17 cellular contexts compared by ENCODE assay signal in genomic region chr1:85125891-85126290, GRCh38.
"Had no signal": no experiment of that assay in that cellular context is flagged by ENCODE, and none has a peak within 500 bp of the region (broad histone marks: within the 10 kb centered on the region; RNA-seq: fewer than 3 reads in every experiment).

No MANE protein-coding gene starts in this region.

- ATAC-seq: activated CD4-positive, alpha-beta T cell treated with anti-CD3 and anti-CD28 coated beads for 36 hours; activated CD8-positive, alpha-beta T cell treated with anti-CD3 and anti-CD28 coated beads, Interleukin-2, amount 10 ng/mL, durations not matched to agents 7 days and 5 days; natural killer cell treated with Interleukin-12 subunit alpha and Interleukin-12 subunit beta and Interleukin-15 and Interleukin-18, amount 100 ng/mL, for 72 hours; psoas muscle; sciatic nerve had no signal

- DNase-seq: activated CD4-positive, alpha-beta T cell treated with anti-CD3 and anti-CD28 coated beads for 36 hours; activated CD8-positive, alpha-beta T cell treated with anti-CD3 and anti-CD28 coated beads, Interleukin-2, amount 10 ng/mL, durations not matched to agents 7 days and 5 days; activated naive CD4-positive, alpha-beta T cell treated with anti-CD3 and anti-CD28 coated beads for 36 hours; central memory CD4-positive, alpha-beta T cell; cortex of kidney; erythroblast; glutamatergic neuron; mammary epithelial cell; nucleus accumbens; psoas muscle; stimulated activated CD4-positive, alpha-beta T cell treated with anti-CD3 and anti-CD28 coated beads, Interleukin-12 subunit alpha, Interleukin-12 subunit beta, amount 100 ng/mL, for 4 hours; stimulated activated naive CD4-positive, alpha-beta T cell; substantia nigra; T-helper 9 cell; transverse colon had no signal
